In the genomic region with DNA sequence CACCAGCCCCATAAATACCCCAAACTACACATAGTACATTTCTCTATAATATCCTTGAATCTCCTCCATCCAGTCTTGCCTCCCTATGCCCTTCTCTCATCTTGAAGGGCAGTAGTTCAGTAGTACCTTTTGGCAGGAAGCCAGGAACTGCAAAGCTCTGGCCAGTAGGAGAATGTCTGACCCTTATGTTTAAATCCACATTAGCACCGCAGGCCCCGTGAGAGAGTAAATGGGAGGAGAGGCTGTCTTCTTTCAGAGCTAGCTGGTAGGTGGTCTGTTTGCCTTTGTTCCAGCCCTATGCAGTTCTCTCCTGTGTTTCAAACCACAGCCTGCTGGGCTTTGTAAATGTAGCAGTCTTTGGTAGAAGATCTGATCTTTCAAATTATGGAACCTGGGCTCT, we compare ENCODE assay signal across 33 cellular contexts.
A peak's percentile ranks its signal among the peaks of the same experiment; 100 is the strongest.
DNase-seq lines count a peak whose midpoint lies in the region; ATAC-seq and TF ChIP-seq lines count a peak whose summit lies in the region.
"Had no signal": no experiment of that assay in that cellular context is flagged by ENCODE, and none has a peak within 500 bp of the region (broad histone marks: within the 10 kb centered on the region; RNA-seq: fewer than 3 reads in every experiment).

No MANE protein-coding gene starts in this region.

- intact Hi-C loops in body of pancreas (cut with DNase I) = no loop called here

- H3K27ac Mint-ChIP-seq in endodermal cell = peak overlapping the region; percentile 41
- H3K27ac Mint-ChIP-seq: CD14-positive monocyte; HFFc6; stimulated activated naive CD8-positive, alpha-beta T cell treated with anti-CD3 and anti-CD28 coated beads, Interleukin-15, Interleukin-2, amounts not matched to agents 100 ng/mL and 50 ng/mL, for 24 hours; T-helper 2 cell treated with Interferon-gamma antibody and Interleukin-4, amounts not matched to agents 5 μg/mL and 100 μg/mL, for 36 hours had no signal

- no peak for TF ChIP-seq POLR2A in body of pancreas (IDR thresholded peaks at IDR 0.05)

- H3K27me3 ChIP-seq in endodermal cell (ENCODE audit: control insufficient read depth, insufficient read depth, low read length, poor library complexity, severe bottlenecking) (no peaks in the 10 kb centered on the region), body of pancreas (no peaks in the 10 kb centered on the region)
- H3K27me3 ChIP-seq: heart left ventricle, right atrium auricular region, testis had no signal

- ATAC-seq in body of pancreas (no peak), HG02840 (IDR thresholded peaks at IDR 0.05; ENCODE audit: low FRiP score, unreplicated experiment) (no peak)
- ATAC-seq: heart left ventricle had no signal

- no peaks in the 10 kb centered on the region for H3K27me3 Mint-ChIP-seq in endodermal cell (ENCODE audit: insufficient read depth)
- H3K27me3 Mint-ChIP-seq: stimulated activated naive CD8-positive, alpha-beta T cell treated with anti-CD3 and anti-CD28 coated beads, Interleukin-15, Interleukin-2, amounts not matched to agents 100 ng/mL and 50 ng/mL, for 24 hours had no signal

- no peaks in the 10 kb centered on the region for H3K9me3 Mint-ChIP-seq in endodermal cell
- H3K9me3 Mint-ChIP-seq: neural crest cell had no signal

- no peaks in the 10 kb centered on the region for H3K4me1 ChIP-seq in endodermal cell (ENCODE audit: control insufficient read depth, insufficient read depth, low read length)
- no peaks in the 10 kb centered on the region for H3K4me1 ChIP-seq in body of pancreas
- H3K4me1 ChIP-seq: heart left ventricle, parathyroid adenoma, right atrium auricular region, testis had no signal

- no peaks in the 10 kb centered on the region for H3K36me3 Mint-ChIP-seq in endodermal cell (ENCODE audit: low read depth)
- H3K36me3 Mint-ChIP-seq: brain, CD14-positive monocyte had no signal

- H3K9me3 ChIP-seq in endodermal cell (ENCODE audit: control insufficient read depth, low read length) (no peaks in the 10 kb centered on the region), body of pancreas (no peaks in the 10 kb centered on the region)
- H3K9me3 ChIP-seq: heart left ventricle, right atrium auricular region, testis had no signal

- no peaks in the 10 kb centered on the region for H3K36me3 ChIP-seq in endodermal cell (ENCODE audit: control insufficient read depth, insufficient read depth, low read length)
- no peaks in the 10 kb centered on the region for H3K36me3 ChIP-seq in body of pancreas (replicated peaks in 1 of 2; ENCODE audit: insufficient read depth in 1 of 2, low read depth in 2 of 2)
- H3K36me3 ChIP-seq: heart left ventricle, right atrium auricular region had no signal

- H3K4me1 Mint-ChIP-seq in endodermal cell = peaks cover 6% of the 10 kb centered on the region
- H3K4me1 Mint-ChIP-seq: CD14-positive monocyte had no signal

- no peak overlapping the region for H3K4me3 Mint-ChIP-seq in endodermal cell
- H3K4me3 Mint-ChIP-seq: brain; CD14-positive monocyte; HFFc6; neural crest cell; stimulated activated naive CD8-positive, alpha-beta T cell treated with anti-CD3 and anti-CD28 coated beads, Interleukin-15, Interleukin-2, amounts not matched to agents 100 ng/mL and 50 ng/mL, for 24 hours; T-helper 2 cell treated with Interferon-gamma antibody and Interleukin-4, amounts not matched to agents 5 μg/mL and 100 μg/mL, for 36 hours had no signal

- 47% methylated on average over 2 of the region's 2 CpGs; no CpG with 5 or more reads in 1 of the 2 experiments for WGBS in endodermal cell (ENCODE audit: insufficient coverage in 1 of 2, insufficient read length in 1 of 2), 2 experiments
- 24 to 27% methylated on average over 2 of the region's 2 CpGs for WGBS in body of pancreas, 2 donors

- H3K4me3 ChIP-seq in endodermal cell (ENCODE audit: low read length) (no peak overlapping the region), body of pancreas (no peak overlapping the region)
- H3K4me3 ChIP-seq: dorsolateral prefrontal cortex, heart left ventricle, PC-9, right atrium auricular region, testis had no signal

- TF ChIP-seq CTCF in endodermal cell (conservative IDR thresholded peaks at IDR 0.05) (no peak), body of pancreas (IDR thresholded peaks at IDR 0.05) (no peak)

- H3K27ac ChIP-seq in endodermal cell (ENCODE audit: low read depth, low read length) = no peak overlapping the region
- no peak overlapping the region for H3K27ac ChIP-seq in body of pancreas
- H3K27ac ChIP-seq: dorsolateral prefrontal cortex, heart left ventricle, parathyroid adenoma, PC-9, right atrium auricular region, testis had no signal

- peak; percentile 13 to 18 for DNase-seq in SHP77 (lab: John Stamatoyannopoulos, UW)
- DNase-seq in SHP77 treated with DMSO at 0.1 percent for 48 hours (lab: John Stamatoyannopoulos, UW) = no peak
- peak; percentile 90 for DNase-seq in NCI-H748 (lab: John Stamatoyannopoulos, UW; ENCODE audit: unreplicated experiment)
- DNase-seq in endodermal cell = peak; percentile 84
- DNase-seq in retina = peak; percentile 46
- DNase-seq in NCI-H2196 treated with DMSO at 0.1 percent for 48 hours (lab: John Stamatoyannopoulos, UW; ENCODE audit: unreplicated experiment) = no peak
- no peak for DNase-seq in body of pancreas
- DNase-seq: 8988T; activated CD4-positive, alpha-beta T cell treated with anti-CD3 and anti-CD28 coated beads, Interleukin-2, amount 50 U/mL, for 48 hours; activated CD4-positive, CD25-positive, alpha-beta regulatory T cell treated with anti-CD3 and anti-CD28 coated beads, Interleukin-2, amount 50 U/mL, for 72 hours; activated naive CD4-positive, alpha-beta T cell; DMS79 treated with DMSO at 0.1 percent for 48 hours; dorsolateral prefrontal cortex; foreskin melanocyte; GF-D8; heart left ventricle; HFFc6; KBM-7; NCI-H1092 treated with DMSO at 0.1 percent for 48 hours; NCI-H2107; NCI-H446 treated with DMSO at 0.1 percent for 48 hours; PC-9; Right ventricle myocardium superior; stimulated activated CD4-positive, alpha-beta T cell treated with anti-CD3 and anti-CD28 coated beads, Interleukin-1b, Interleukin-23, amount 100 ng/mL, for 48 hours; testis had no signal

- no peak overlapping the region for H3K9ac ChIP-seq in endodermal cell (ENCODE audit: extremely low read depth, low read length, poor library complexity, severe bottlenecking)
- H3K9ac ChIP-seq: parathyroid adenoma had no signal

Comparison
In these comparisons a context has a peak if more than half of its experiments do, and no peak if none do; other contexts are left out.
1. DNase-seq: peak in SHP77 (2 of 2), NCI-H748 (single experiment), endodermal cell (single experiment) and retina (single experiment); none in SHP77 treated with DMSO at 0.1 percent for 48 hours (single experiment), NCI-H2196 treated with DMSO at 0.1 percent for 48 hours (single experiment) and body of pancreas (0 of 4).